1 cellular context compared by ENCODE assay signal in the genomic region with DNA sequence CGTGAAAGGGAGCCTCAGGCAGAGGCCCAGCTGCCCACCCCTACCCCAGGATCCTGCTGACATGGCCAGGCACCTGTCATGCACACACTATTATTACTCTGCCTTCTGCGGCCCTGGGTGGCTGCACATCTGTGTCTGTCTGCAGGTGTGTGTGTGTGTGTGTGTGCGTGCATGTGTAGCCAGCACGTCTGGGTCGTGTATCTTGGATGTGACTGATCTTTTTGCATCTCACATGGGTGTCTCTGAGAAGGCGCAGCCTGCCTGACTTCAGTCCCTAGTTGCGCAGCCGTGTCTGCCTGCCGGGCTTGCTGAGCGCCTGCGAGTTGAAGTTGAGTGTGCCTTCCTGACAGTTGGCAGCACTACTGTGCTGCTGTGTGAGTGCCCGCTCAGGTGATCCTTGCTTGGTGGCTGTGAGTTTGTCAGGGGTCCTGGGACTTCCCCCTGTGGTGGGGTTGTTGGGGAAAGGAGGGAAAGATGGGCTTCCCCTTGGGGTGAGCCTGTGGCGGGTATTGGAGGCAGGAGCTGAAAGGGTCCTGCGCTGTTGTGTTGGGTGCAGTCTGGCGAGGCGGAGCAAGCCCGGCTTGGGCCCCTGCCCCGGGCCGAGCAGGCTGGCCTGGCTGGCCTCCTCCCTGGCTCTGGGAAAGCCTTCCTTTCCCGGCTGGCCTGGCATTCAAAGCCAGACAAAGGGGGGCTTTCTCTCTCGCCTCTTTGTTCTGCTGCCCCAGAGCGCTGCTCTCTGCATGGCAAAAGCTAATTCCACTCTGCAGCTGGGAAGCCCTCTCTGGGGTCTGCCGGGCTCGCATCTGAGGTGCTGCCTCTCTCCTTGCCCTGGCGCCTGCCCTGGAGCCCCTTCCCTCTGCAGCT.
TF ChIP-seq lines count a peak whose summit lies in the region.

No MANE protein-coding gene starts in this region.

TF ChIP-seq in GM23338, 12 proteins besides CTCF, POLR2A, EP300 and RAD21 (continued from another document):
- TF ChIP-seq ZNF462 (CRISPR knock-in tag; IDR thresholded peaks at IDR 0.05) (no peak), CREB1 (CRISPR knock-in tag; IDR thresholded peaks at IDR 0.05; ENCODE audit: low read depth) (no peak)
TF ChIP-seq in GM23338: peak in this region for 0.
